8 cellular contexts compared by ENCODE assay signal in genomic region chr11:69337211-69337721, GRCh38. TPM values are rescaled to one million over a fixed set of nuclear protein-coding genes. Genes with fewer than 3 reads are reported as not detected.
A peak's percentile ranks its signal among the peaks of the same experiment; 100 is the strongest.
DNase-seq lines count a peak whose midpoint lies in the region; ATAC-seq and TF ChIP-seq lines count a peak whose summit lies in the region.

No MANE protein-coding gene starts in this region.

- DNase-seq in activated T-cell treated with anti-CD3 and anti-CD28 coated beads for 24 hours (ENCODE audit: low read depth): peak; percentile 48
- DNase-seq in activated T-cell treated with anti-CD3 and anti-CD28 coated beads, Interleukin-2, amount 50 U/mL, for 1 hour: no peak
- no peak for DNase-seq in RWPE2 (ENCODE audit: low spot score)
- DNase-seq in endodermal cell: peak; percentile 26
- peak; percentile 54 for DNase-seq in stimulated activated CD8-positive, alpha-beta memory T cell treated with anti-CD3 and anti-CD28 coated beads, Interleukin-4, amount 100 ng/mL, for 48 hours
- no peak for DNase-seq in ascending aorta (ENCODE audit: low spot score in 2 of 2)
- no peak for DNase-seq in NCI-H1694 (lab: John Stamatoyannopoulos, UW)

- intact Hi-C loops in ascending aorta (cut with DNase I): no loop called here

- no peaks in the 10 kb centered on the region for H3K4me1 Mint-ChIP-seq in endodermal cell

- no peaks in the 10 kb centered on the region for H3K36me3 Mint-ChIP-seq in endodermal cell (ENCODE audit: low read depth)

- H3K4me3 ChIP-seq in RWPE2 (ENCODE audit: severe bottlenecking) (no peak overlapping the region), endodermal cell (ENCODE audit: low read length) (no peak overlapping the region), ascending aorta (no peak overlapping the region)

- H3K4me3 Mint-ChIP-seq in endodermal cell: no peak overlapping the region

- peaks cover 1% of the 10 kb centered on the region for H3K27me3 Mint-ChIP-seq in endodermal cell (ENCODE audit: insufficient read depth)

- H3K27me3 ChIP-seq in RWPE2 (ENCODE audit: insufficient read depth, poor library complexity, severe bottlenecking) (no peaks in the 10 kb centered on the region), endodermal cell (ENCODE audit: control insufficient read depth, insufficient read depth, low read length, poor library complexity, severe bottlenecking) (no peaks in the 10 kb centered on the region), ascending aorta (no peaks in the 10 kb centered on the region)

- H3K27ac Mint-ChIP-seq in endodermal cell: no peak overlapping the region

- H3K9me3 Mint-ChIP-seq in endodermal cell: peaks cover 18% of the 10 kb centered on the region

- peak overlapping the region; percentile 11 for H3K27ac ChIP-seq in RWPE2 (ENCODE audit: poor library complexity, severe bottlenecking)
- H3K27ac ChIP-seq in endodermal cell (ENCODE audit: low read depth, low read length): no peak overlapping the region
- no peak overlapping the region for H3K27ac ChIP-seq in ascending aorta

- no peak overlapping the region for H3K9ac ChIP-seq in endodermal cell (ENCODE audit: extremely low read depth, low read length, poor library complexity, severe bottlenecking)

- H3K36me3 ChIP-seq in RWPE2 (ENCODE audit: low read depth): no peaks in the 10 kb centered on the region
- no peaks in the 10 kb centered on the region for H3K36me3 ChIP-seq in endodermal cell (ENCODE audit: control insufficient read depth, insufficient read depth, low read length)
- no peaks in the 10 kb centered on the region for H3K36me3 ChIP-seq in ascending aorta

- WGBS in endodermal cell (ENCODE audit: insufficient coverage in 1 of 2, insufficient read length in 1 of 2), 2 experiments: 88 to 90% methylated on average over 5 to 6 of the region's 6 CpGs

- ATAC-seq in RWPE2 (ENCODE audit: low read depth): no peak; the same call in 2 of the 3 replicates
- ATAC-seq in GM19455 (IDR thresholded peaks at IDR 0.05; ENCODE audit: unreplicated experiment): no peak

- TF ChIP-seq CTCF in RWPE2 (IDR thresholded peaks at IDR 0.05; ENCODE audit: poor library complexity, severe bottlenecking) (no peak), endodermal cell (conservative IDR thresholded peaks at IDR 0.05) (no peak), ascending aorta (IDR thresholded peaks at IDR 0.05) (no peak)

- H3K9me3 ChIP-seq in RWPE2 (ENCODE audit: severe bottlenecking) (no peaks in the 10 kb centered on the region), endodermal cell (ENCODE audit: control insufficient read depth, low read length) (no peaks in the 10 kb centered on the region), ascending aorta (no peaks in the 10 kb centered on the region)

- H3K4me1 ChIP-seq in RWPE2 (ENCODE audit: insufficient read depth, poor library complexity, severe bottlenecking) (peaks cover 10% of the 10 kb centered on the region), endodermal cell (ENCODE audit: control insufficient read depth, insufficient read depth, low read length) (no peaks in the 10 kb centered on the region), ascending aorta (no peaks in the 10 kb centered on the region)

RNA-seq across cellular contexts. Expression of gene MYEOV, which starts 43.3 kb away (rescaled TPM):
- not detected for total RNA-seq in endodermal cell
- polyA plus RNA-seq in endodermal cell (2013, experiment 1 of 2): 0.43 TPM
- not detected for polyA plus RNA-seq in endodermal cell (2013, experiment 2 of 2)
- total RNA-seq in ascending aorta: not detected

Comparison
In these comparisons a context has a peak if more than half of its experiments do, and no peak if none do; other contexts are left out.
1. DNase-seq: peak in activated T-cell treated with anti-CD3 and anti-CD28 coated beads for 24 hours (single experiment), endodermal cell (single experiment) and stimulated activated CD8-positive, alpha-beta memory T cell treated with anti-CD3 and anti-CD28 coated beads, Interleukin-4, amount 100 ng/mL, for 48 hours (single experiment); none in activated T-cell treated with anti-CD3 and anti-CD28 coated beads, Interleukin-2, amount 50 U/mL, for 1 hour (single experiment), RWPE2 (single experiment), ascending aorta (0 of 2) and NCI-H1694 (single experiment).